In the genomic region with DNA sequence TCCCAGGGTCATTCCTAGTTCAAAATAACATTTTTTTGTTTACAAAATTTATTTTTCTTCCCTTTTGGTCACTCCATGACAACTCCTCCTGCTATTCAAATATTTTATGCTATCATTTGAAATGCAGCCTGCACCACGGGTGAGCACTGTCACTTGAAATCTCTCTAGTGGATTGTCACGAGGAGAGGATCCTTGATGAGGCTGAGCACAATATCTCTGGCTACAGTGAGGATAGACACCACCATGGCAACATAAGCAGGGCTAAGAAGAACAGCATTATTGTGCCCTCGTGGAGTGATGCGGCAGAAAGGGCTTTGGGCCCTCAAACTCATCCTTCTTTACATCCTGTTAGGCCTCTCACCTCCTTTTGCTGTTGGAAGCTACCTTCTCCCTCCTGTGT, we compare ENCODE assay signal across 24 cellular contexts.
"Had no signal": no experiment of that assay in that cellular context is flagged by ENCODE, and none has a peak within 500 bp of the region (broad histone marks: within the 10 kb centered on the region; RNA-seq: fewer than 3 reads in every experiment).

No MANE protein-coding gene starts in this region.

- ATAC-seq: gastrocnemius medialis, heart right ventricle, left cardiac atrium, left lung, left ventricle myocardium superior, lower lobe of right lung, mucosa of descending colon had no signal

- H3K4me1 ChIP-seq: esophagus squamous epithelium, heart right ventricle, left lung, lower lobe of right lung had no signal

- DNase-seq: dermis blood vessel endothelial cell; dorsolateral prefrontal cortex; effector CD4-positive, alpha-beta T cell; effector memory CD4-positive, alpha-beta T cell; esophagus squamous epithelium; foreskin fibroblast; foreskin melanocyte; gastrocnemius medialis; glutamatergic neuron; head of caudate nucleus; heart right ventricle; hippocampal formation; left cardiac atrium; left lung; left ventricle myocardium superior; lower lobe of right lung; mesenchymal stem cell; mucosa of descending colon; naive B cell had no signal

- H3K27me3 ChIP-seq: dorsolateral prefrontal cortex, esophagus squamous epithelium, gastrocnemius medialis, heart right ventricle, left lung had no signal

- H3K36me3 ChIP-seq: esophagus squamous epithelium, gastrocnemius medialis, heart right ventricle, left lung, lower lobe of right lung had no signal

- H3K9me3 ChIP-seq: gastrocnemius medialis, left lung, lower lobe of right lung, mucosa of descending colon had no signal

- FAIRE-seq: colon, endothelial cell of umbilical vein, islet of Langerhans, keratinocyte had no signal

- H3K4me3 ChIP-seq: coronary artery, dorsolateral prefrontal cortex, esophagus squamous epithelium, gastrocnemius medialis, heart right ventricle, left lung, lower lobe of right lung, mucosa of descending colon had no signal

- H3K27ac ChIP-seq: coronary artery, dorsolateral prefrontal cortex, esophagus squamous epithelium, gastrocnemius medialis, heart right ventricle, left lung, lower lobe of right lung had no signal
